In genomic region chr3:184335661-184336483, GRCh38 we compare ENCODE assay signal across 8 cellular contexts. TPM values are rescaled to one million over a fixed set of nuclear protein-coding genes. Genes with fewer than 3 reads are reported as not detected.
A peak's percentile ranks its signal among the peaks of the same experiment; 100 is the strongest.
DNase-seq lines count a peak whose midpoint lies in the region; ATAC-seq and TF ChIP-seq lines count a peak whose summit lies in the region.

No MANE protein-coding gene starts in this region.

- no peak for TF ChIP-seq RAD21 in Ishikawa (IDR thresholded peaks at IDR 0.05; ENCODE audit: low read depth)

- intact Hi-C loops in stomach (cut with DNase I; ENCODE audit: low total_unique reads) = no loop called here

- H3K4me3 Mint-ChIP-seq in neural crest cell = peak overlapping the region; percentile 92

- peaks cover 43% of the 10 kb centered on the region for H3K4me1 ChIP-seq in RWPE2 (ENCODE audit: insufficient read depth, poor library complexity, severe bottlenecking)
- H3K4me1 ChIP-seq in stomach = peaks cover 34 to 86% (median 47%) of the 10 kb centered on the region in 4 donors

- peaks cover 11% of the 10 kb centered on the region for H3K36me3 Mint-ChIP-seq in neural crest cell (ENCODE audit: low read depth)

- 0 to 1% (median 1%) methylated on average over 30 to 76 of the region's 76 CpGs for WGBS in stomach, 5 donors

- H3K4me1 Mint-ChIP-seq in neural crest cell = peaks cover 35% of the 10 kb centered on the region

- H3K27ac ChIP-seq in RWPE2 (ENCODE audit: poor library complexity, severe bottlenecking) = peak overlapping the region; percentile 98
- H3K27ac ChIP-seq in stomach = peak overlapping the region; percentile 96 to 99 (median 99)

- no peak for TF ChIP-seq EP300 in Ishikawa (IDR thresholded peaks at IDR 0.05; ENCODE audit: borderline replicate concordance)
- peak; percentile 33 for TF ChIP-seq EP300 in stomach (IDR thresholded peaks at IDR 0.05)

- peak overlapping the region; percentile 56 for H3K4me3 ChIP-seq in RWPE2 (ENCODE audit: severe bottlenecking)
- H3K4me3 ChIP-seq in foreskin fibroblast (ENCODE audit: low read depth in 1 of 2, low read length in 2 of 2) = peak overlapping the region; percentile 58 to 76
- H3K4me3 ChIP-seq in stomach = peak overlapping the region; percentile 69 to 91 (median 82)

- H3K9me3 ChIP-seq in RWPE2 (ENCODE audit: severe bottlenecking) = no peaks in the 10 kb centered on the region
- H3K9me3 ChIP-seq in stomach = no peaks in the 10 kb centered on the region

- H3K27me3 ChIP-seq in RWPE2 (ENCODE audit: insufficient read depth, poor library complexity, severe bottlenecking) (no peaks in the 10 kb centered on the region), stomach (no peaks in the 10 kb centered on the region)

- DNase-seq in COLO668 (lab: John Stamatoyannopoulos, UW; ENCODE audit: unreplicated experiment) (peak; percentile 78), RWPE2 (ENCODE audit: low spot score) (no peak), activated gamma-delta T cell (lab: John Stamatoyannopoulos, UW) (peak; percentile 77), foreskin fibroblast (peak; percentile 77 to 93), neural crest cell (ENCODE audit: low read depth, low spot score) (peak; percentile 82), stomach (peak; percentile 90)

- H3K36me3 ChIP-seq in RWPE2 (ENCODE audit: low read depth) = peaks cover 53% of the 10 kb centered on the region
- peaks cover 41 to 46% (median 45%) of the 10 kb centered on the region in 4 donors for H3K36me3 ChIP-seq in stomach

- no peaks in the 10 kb centered on the region for H3K9me3 Mint-ChIP-seq in neural crest cell

- peak; percentile 60 for ATAC-seq in GM21367 (IDR thresholded peaks at IDR 0.05; ENCODE audit: unreplicated experiment)
- peak; percentile 40 for ATAC-seq in RWPE2 (ENCODE audit: low read depth)

- peak in 1 of 4 donors; percentile 58 for TF ChIP-seq POLR2A in stomach (IDR thresholded peaks at IDR 0.05)

- TF ChIP-seq CTCF in RWPE2 (IDR thresholded peaks at IDR 0.05; ENCODE audit: poor library complexity, severe bottlenecking) (no peak), foreskin fibroblast (IDR thresholded peaks at IDR 0.05; ENCODE audit: low read depth, low read length) (no peak), neural crest cell (conservative IDR thresholded peaks at IDR 0.05) (no peak), stomach (IDR thresholded peaks at IDR 0.05) (no peak)

- H3K27ac Mint-ChIP-seq in neural crest cell (ENCODE audit: unreplicated experiment) = peak overlapping the region; percentile 94

- H3K27me3 Mint-ChIP-seq in neural crest cell (ENCODE audit: low read depth) = peaks cover 5% of the 10 kb centered on the region

TF ChIP-seq in Ishikawa, 13 proteins besides CTCF, POLR2A, EP300 and RAD21:
- peak; percentile 25; the same call in 1 of the 2 replicates for TF ChIP-seq TEAD4 (IDR thresholded peaks at IDR 0.05)
- TF ChIP-seq TCF12 (IDR thresholded peaks at IDR 0.05; ENCODE audit: low read depth) = peak; percentile 60
- peak; percentile 98 for TF ChIP-seq CREB1 (IDR thresholded peaks at IDR 0.05; ENCODE audit: low read depth)
- TF ChIP-seq NFIC (IDR thresholded peaks at IDR 0.05) = no peak
- TF ChIP-seq, protein P1, sequence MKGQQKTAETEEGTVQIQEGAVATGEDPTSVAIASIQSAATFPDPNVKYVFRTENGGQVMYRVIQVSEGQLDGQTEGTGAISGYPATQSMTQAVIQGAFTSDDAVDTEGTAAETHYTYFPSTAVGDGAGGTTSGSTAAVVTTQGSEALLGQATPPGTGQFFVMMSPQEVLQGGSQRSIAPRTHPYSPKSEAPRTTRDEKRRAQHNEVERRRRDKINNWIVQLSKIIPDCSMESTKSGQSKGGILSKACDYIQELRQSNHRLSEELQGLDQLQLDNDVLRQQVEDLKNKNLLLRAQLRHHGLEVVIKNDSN (IDR thresholded peaks at IDR 0.05) = peak; percentile 60
- TF ChIP-seq TAF1 (IDR thresholded peaks at IDR 0.05; ENCODE audit: low read depth) = peak; percentile 40
- TF ChIP-seq CEBPB (IDR thresholded peaks at IDR 0.05) = no peak; the same call in 1 of the 2 replicates
- no peak; the same call in 1 of the 2 replicates for TF ChIP-seq ZBTB7A (IDR thresholded peaks at IDR 0.05; ENCODE audit: low read depth)
- TF ChIP-seq MAX (IDR thresholded peaks at IDR 0.05) = peak; percentile 40; the same call in 1 of the 2 replicates
- peak; percentile 94 for TF ChIP-seq EGR1 (IDR thresholded peaks at IDR 0.05)
- 0 out of 2 replicates have a peak, but pooled peaks have one; percentile 66 for TF ChIP-seq YY1 (IDR thresholded peaks at IDR 0.05; ENCODE audit: low read depth)

RNA-seq across cellular contexts. Expression of gene FAM131A, which starts 1.5 kb away (rescaled TPM):
- total RNA-seq in neural crest cell = 17.4 and 19.7 TPM in 2 replicates
- 10 to 100 TPM in 3 of 5 donors, 1 to 10 TPM in 2; 1.8 to 73.2 (median 28.8) TPM for total RNA-seq in stomach
- polyA plus RNA-seq in stomach = 10 to 100 TPM; 10.0 to 13.0 (median 12.5) TPM

RNA-seq across cellular contexts. Expression of gene EIF4G1, which starts 21.5 kb away (rescaled TPM):
- 520 and 529 TPM in 2 replicates for total RNA-seq in neural crest cell
- 100 to 1,000 TPM; 167 to 572 (median 203) TPM for total RNA-seq in stomach
- 100 to 1,000 TPM in 2 of 3 donors, 10 to 100 TPM in 1; 86.5 to 171 (median 134) TPM for polyA plus RNA-seq in stomach

RNA-seq across cellular contexts. Expression of gene CLCN2, which starts 25.5 kb away (rescaled TPM):
- total RNA-seq in neural crest cell (23.6 and 27.8 TPM in 2 replicates), stomach (10 to 100 TPM in 2 of 5 donors, 1 to 10 TPM in 3; 4.2 to 34.5 (median 5.8) TPM)
- 1 to 10 TPM; 2.1 to 5.1 (median 2.5) TPM for polyA plus RNA-seq in stomach

RNA-seq across cellular contexts. Expression of gene POLR2H, which starts 25.6 kb away (rescaled TPM):
- total RNA-seq in neural crest cell (94.5 and 98.9 TPM in 2 replicates), stomach (100 to 1,000 TPM in 2 of 5 donors, 10 to 100 TPM in 3; 14.0 to 273 (median 85.0) TPM)
- 100 to 1,000 TPM; 103 to 142 (median 116) TPM for polyA plus RNA-seq in stomach

RNA-seq across cellular contexts. Expression of gene PSMD2, which starts 36.8 kb away (rescaled TPM):
- total RNA-seq in neural crest cell (359 and 378 TPM in 2 replicates), stomach (100 to 1,000 TPM; 124 to 239 (median 172) TPM)
- polyA plus RNA-seq in stomach = 100 to 1,000 TPM in 1 of 3 donors, 10 to 100 TPM in 2; 73.0 to 119 (median 81.7) TPM
